8 cellular contexts compared by ENCODE assay signal in genomic region chr6:169701218-169701952, GRCh38.
DNase-seq lines count a peak whose midpoint lies in the region; ATAC-seq and TF ChIP-seq lines count a peak whose summit lies in the region.

No MANE protein-coding gene starts in this region.

- H3K27ac ChIP-seq in coronary artery (peak overlapping the region; percentile 92 to 96), muscle layer of colon (ENCODE audit: low read depth, low read length) (peak overlapping the region; percentile 87)

- TF ChIP-seq CTCF in coronary artery (IDR thresholded peaks at IDR 0.05) (no peak), GM13976 (IDR thresholded peaks at IDR 0.05; ENCODE audit: borderline replicate concordance, control extremely low read depth, extremely low read depth, insufficient read depth, missing control alignments) (no peak)

- peak overlapping the region; percentile 6 for H3K9ac ChIP-seq in muscle layer of colon (ENCODE audit: low read length)

- no peaks in the 10 kb centered on the region for H3K27me3 ChIP-seq in muscle layer of colon (ENCODE audit: control insufficient read depth in 1 of 2, insufficient read depth in 2 of 2, low read length in 2 of 2)

- peaks cover 8% of the 10 kb centered on the region for H3K36me3 ChIP-seq in muscle layer of colon (ENCODE audit: insufficient read depth, low read length)

- peak; percentile 35 for DNase-seq in GM03348 (ENCODE audit: low spot score)
- DNase-seq in NCI-H146 treated with DMSO at 0.1 percent for 48 hours (lab: John Stamatoyannopoulos, UW; ENCODE audit: unreplicated experiment) = peak; percentile 37
- DNase-seq in coronary artery (ENCODE audit: low spot score) = no peak
- DNase-seq in GM13976 (ENCODE audit: low spot score) = no peak
- no peak for DNase-seq in NCI-H226
- DNase-seq in NAMALWA (ENCODE audit: low spot score) = no peak

- H3K9me3 ChIP-seq in muscle layer of colon (ENCODE audit: low read length) = no peaks in the 10 kb centered on the region

- in situ Hi-C loops in GM13976 (cut with MboI; ENCODE audit: low sequenced_read_pairs, unreplicated experiment) = no loop called here

- ATAC-seq in GM21619 (IDR thresholded peaks at IDR 0.05; ENCODE audit: unreplicated experiment) = peak; percentile 11

- H3K4me3 ChIP-seq in coronary artery = peak overlapping the region; percentile 95
- H3K4me3 ChIP-seq in muscle layer of colon (ENCODE audit: low read depth in 1 of 2, low read length in 2 of 2) = peak overlapping the region; percentile 86 to 96

- peaks cover 31% of the 10 kb centered on the region for H3K4me1 ChIP-seq in muscle layer of colon (ENCODE audit: insufficient read depth, low read length)

Comparison
In these comparisons a context has a peak if more than half of its experiments do, and no peak if none do; other contexts are left out.
1. DNase-seq: peak in GM03348 (single experiment) and NCI-H146 treated with DMSO at 0.1 percent for 48 hours (single experiment); none in coronary artery (single experiment), GM13976 (single experiment), NCI-H226 (single experiment) and NAMALWA (single experiment).